Comparison of ENCODE assay signal across 13 cellular contexts in the genomic region with DNA sequence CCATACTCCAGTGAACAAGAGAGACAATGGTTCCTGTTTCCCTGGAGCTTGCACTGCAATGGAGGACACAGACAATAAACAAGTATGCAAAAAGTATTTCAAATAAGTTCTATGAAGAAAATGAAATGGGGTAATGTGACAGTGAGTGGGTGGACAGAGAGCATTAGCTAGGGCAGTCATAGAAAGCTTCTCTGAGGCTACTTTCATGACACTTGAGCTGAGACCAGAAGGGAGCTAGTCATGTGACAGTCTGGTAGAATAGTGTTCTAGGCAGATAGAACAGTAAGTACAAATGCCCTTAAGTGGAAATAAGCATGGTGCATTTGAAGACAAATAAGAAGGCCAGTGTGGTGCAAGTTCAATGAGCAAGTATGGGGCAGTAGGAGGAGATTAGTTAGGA.
"Had no signal": no experiment of that assay in that cellular context is flagged by ENCODE, and none has a peak within 500 bp of the region (broad histone marks: within the 10 kb centered on the region; RNA-seq: fewer than 3 reads in every experiment).

No MANE protein-coding gene starts in this region.

- H3K27me3 Mint-ChIP-seq: activated CD4-positive, alpha-beta memory T cell treated with anti-CD3 and anti-CD28 coated beads for 36 hours; type B pancreatic cell had no signal

- ATAC-seq: activated T-cell treated with anti-CD3 and anti-CD28 coated beads, Interleukin-2, amount 50 U/mL, for 72 hours; right cardiac atrium had no signal

- H3K9me3 Mint-ChIP-seq: activated CD4-positive, alpha-beta memory T cell treated with anti-CD3 and anti-CD28 coated beads for 36 hours; activated naive CD4-positive, alpha-beta T cell treated with anti-CD3 and anti-CD28 coated beads for 36 hours; activated T-cell treated with anti-CD3 and anti-CD28 coated beads, Interleukin-2, amount 50 U/mL, for 72 hours; type B pancreatic cell had no signal

- H3K27ac Mint-ChIP-seq: activated CD4-positive, alpha-beta memory T cell treated with anti-CD3 and anti-CD28 coated beads for 36 hours; activated naive CD4-positive, alpha-beta T cell treated with anti-CD3 and anti-CD28 coated beads for 36 hours; endodermal cell; type B pancreatic cell had no signal

- DNase-seq: activated CD4-positive, alpha-beta memory T cell treated with anti-CD3 and anti-CD28 coated beads for 36 hours; activated CD4-positive, CD25-positive, alpha-beta regulatory T cell treated with anti-CD3 and anti-CD28 coated beads, Interleukin-2, amount 50 U/mL, for 72 hours; activated CD8-positive, alpha-beta memory T cell treated with anti-CD3 and anti-CD28 coated beads, Interleukin-2, amount 50 U/mL, for 4 hours; activated naive CD4-positive, alpha-beta T cell treated with anti-CD3 and anti-CD28 coated beads for 36 hours; activated T-cell treated with anti-CD3 and anti-CD28 coated beads, Interleukin-2, amount 50 U/mL, for 72 hours; dermis blood vessel endothelial cell; endodermal cell; erythroblast; hippocampal formation; kidney glomerular epithelial cell; right cardiac atrium; stimulated activated naive CD4-positive, alpha-beta T cell had no signal

- H3K36me3 Mint-ChIP-seq: activated CD4-positive, alpha-beta memory T cell treated with anti-CD3 and anti-CD28 coated beads for 36 hours; type B pancreatic cell had no signal

- H3K4me3 Mint-ChIP-seq: activated CD4-positive, alpha-beta memory T cell treated with anti-CD3 and anti-CD28 coated beads for 36 hours; activated naive CD4-positive, alpha-beta T cell treated with anti-CD3 and anti-CD28 coated beads for 36 hours; endodermal cell; type B pancreatic cell had no signal
